ENCODE assay signal across 15 cellular contexts in genomic region chr3:52407779-52408178, GRCh38. TPM values are rescaled to one million over a fixed set of nuclear protein-coding genes. Genes with fewer than 3 reads are reported as not detected.
DNase-seq lines count a peak whose midpoint lies in the region; ATAC-seq and TF ChIP-seq lines count a peak whose summit lies in the region.
"Had no signal": no experiment of that assay in that cellular context is flagged by ENCODE, and none has a peak within 500 bp of the region (broad histone marks: within the 10 kb centered on the region; RNA-seq: fewer than 3 reads in every experiment).

No MANE protein-coding gene starts in this region.

- no peak for ATAC-seq in RWPE2 (ENCODE audit: low read depth)
- ATAC-seq in HG02678 (IDR thresholded peaks at IDR 0.05; ENCODE audit: unreplicated experiment): no peak
- no peak for ATAC-seq in HG03460 (IDR thresholded peaks at IDR 0.05; ENCODE audit: unreplicated experiment)

- H3K27me3 ChIP-seq in RWPE2 (ENCODE audit: insufficient read depth, poor library complexity, severe bottlenecking): no peaks in the 10 kb centered on the region
- H3K27me3 ChIP-seq: tibial artery had no signal

- no peaks in the 10 kb centered on the region for H3K27me3 Mint-ChIP-seq in activated CD4-positive, alpha-beta T cell treated with anti-CD3 and anti-CD28 coated beads, Interleukin-2, amount 10 ng/mL, durations not matched to agents 24 days and 14 days
- H3K27me3 Mint-ChIP-seq in endothelial cell (ENCODE audit: unreplicated experiment) (peaks cover 19% of the 10 kb centered on the region), progenitor cell of endocrine pancreas (no peaks in the 10 kb centered on the region)

- H3K4me3 ChIP-seq in RWPE2 (ENCODE audit: severe bottlenecking): no peak overlapping the region

- TF ChIP-seq CTCF in RWPE2 (IDR thresholded peaks at IDR 0.05; ENCODE audit: poor library complexity, severe bottlenecking) (no peak), endothelial cell (IDR thresholded peaks at IDR 0.05; ENCODE audit: unreplicated experiment) (no peak), progenitor cell of endocrine pancreas (IDR thresholded peaks at IDR 0.05; ENCODE audit: unreplicated experiment) (no peak)

- peaks cover 59% of the 10 kb centered on the region for H3K36me3 ChIP-seq in RWPE2 (ENCODE audit: low read depth)

- peak overlapping the region; percentile 95 for H3K4me3 Mint-ChIP-seq in activated CD4-positive, alpha-beta T cell treated with anti-CD3 and anti-CD28 coated beads, Interleukin-2, amount 10 ng/mL, durations not matched to agents 24 days and 14 days
- H3K4me3 Mint-ChIP-seq in endothelial cell (ENCODE audit: unreplicated experiment) (peak overlapping the region; percentile 95), progenitor cell of endocrine pancreas (ENCODE audit: low read depth) (peak overlapping the region; percentile 82)

- H3K4me1 Mint-ChIP-seq in activated CD4-positive, alpha-beta T cell treated with anti-CD3 and anti-CD28 coated beads, Interleukin-2, amount 10 ng/mL, durations not matched to agents 24 days and 14 days: peaks cover 36% of the 10 kb centered on the region
- H3K4me1 Mint-ChIP-seq in endothelial cell (ENCODE audit: unreplicated experiment) (peaks cover 23% of the 10 kb centered on the region), progenitor cell of endocrine pancreas (ENCODE audit: low read depth) (peaks cover 22% of the 10 kb centered on the region)

- H3K27ac ChIP-seq in RWPE2 (ENCODE audit: poor library complexity, severe bottlenecking): peak overlapping the region; percentile 94

- H3K36me3 Mint-ChIP-seq in activated CD4-positive, alpha-beta T cell treated with anti-CD3 and anti-CD28 coated beads, Interleukin-2, amount 10 ng/mL, durations not matched to agents 24 days and 14 days (ENCODE audit: low read depth): peaks cover 47% of the 10 kb centered on the region
- H3K36me3 Mint-ChIP-seq in endothelial cell (ENCODE audit: low read depth, unreplicated experiment): peaks cover 26% of the 10 kb centered on the region
- H3K36me3 Mint-ChIP-seq in progenitor cell of endocrine pancreas (ENCODE audit: insufficient read depth): peaks cover 7% of the 10 kb centered on the region

- peak overlapping the region; percentile 94 for H3K27ac Mint-ChIP-seq in activated CD4-positive, alpha-beta T cell treated with anti-CD3 and anti-CD28 coated beads, Interleukin-2, amount 10 ng/mL, durations not matched to agents 24 days and 14 days
- peak overlapping the region; percentile 19 for H3K27ac Mint-ChIP-seq in endothelial cell (ENCODE audit: unreplicated experiment)
- H3K27ac Mint-ChIP-seq in progenitor cell of endocrine pancreas: no peak overlapping the region

- H3K4me1 ChIP-seq in RWPE2 (ENCODE audit: insufficient read depth, poor library complexity, severe bottlenecking): peaks cover 23% of the 10 kb centered on the region

- no peak for DNase-seq in activated CD4-positive, alpha-beta T cell treated with anti-CD3 and anti-CD28 coated beads, Interleukin-2, amount 10 ng/mL, durations not matched to agents 24 days and 14 days
- DNase-seq in activated CD4-positive, alpha-beta T cell treated with anti-CD3 and anti-CD28 coated beads, Interleukin-2, amount 50 U/mL, for 4 hours: no peak
- peak; percentile 30 for DNase-seq in RWPE2 (ENCODE audit: low spot score)
- DNase-seq in endothelial cell (ENCODE audit: low spot score): no peak
- no peak for DNase-seq in progenitor cell of endocrine pancreas (ENCODE audit: low spot score, unreplicated experiment)
- DNase-seq in DMS53 (lab: John Stamatoyannopoulos, UW): no peak
- DNase-seq: cerebellar nuclear complex, DMS 273 treated with DMSO at 0.1 percent for 48 hours, GOT3, NCI-H1105, NCI-H526, RPMI8226 had no signal

- H3K9me3 ChIP-seq in RWPE2 (ENCODE audit: severe bottlenecking): no peaks in the 10 kb centered on the region
- H3K9me3 ChIP-seq: tibial artery had no signal

- intact Hi-C loops in activated CD4-positive, alpha-beta T cell treated with anti-CD3 and anti-CD28 coated beads, Interleukin-2, amount 10 ng/mL, durations not matched to agents 24 days and 14 days (cut with micrococcal nuclease): no loop called here

- no peaks in the 10 kb centered on the region for H3K9me3 Mint-ChIP-seq in activated CD4-positive, alpha-beta T cell treated with anti-CD3 and anti-CD28 coated beads, Interleukin-2, amount 10 ng/mL, durations not matched to agents 24 days and 14 days
- H3K9me3 Mint-ChIP-seq in endothelial cell (ENCODE audit: unreplicated experiment): no peaks in the 10 kb centered on the region
- H3K9me3 Mint-ChIP-seq in progenitor cell of endocrine pancreas (ENCODE audit: low read depth): no peaks in the 10 kb centered on the region

RNA-seq across cellular contexts. Expression of gene BAP1, which starts 2.0 kb away (rescaled TPM):
- total RNA-seq in activated CD4-positive, alpha-beta T cell treated with anti-CD3 and anti-CD28 coated beads, Interleukin-2, amount 10 ng/mL, durations not matched to agents 24 days and 14 days: 101 and 102 TPM in 2 replicates
- 118 TPM for total RNA-seq in endothelial cell (ENCODE audit: unreplicated experiment)
- 89.8 and 107 TPM in 2 replicates for total RNA-seq in progenitor cell of endocrine pancreas

RNA-seq across cellular contexts. Expression of gene PHF7, which starts 2.7 kb away (rescaled TPM):
- total RNA-seq in activated CD4-positive, alpha-beta T cell treated with anti-CD3 and anti-CD28 coated beads, Interleukin-2, amount 10 ng/mL, durations not matched to agents 24 days and 14 days: 10.6 and 10.8 TPM in 2 replicates
- total RNA-seq in endothelial cell (ENCODE audit: unreplicated experiment) (15.9 TPM), progenitor cell of endocrine pancreas (4.6 and 5.5 TPM in 2 replicates)

RNA-seq across cellular contexts. Expression of gene SEMA3G, which starts 37.1 kb away (rescaled TPM):
- 0.05 and 0.21 TPM in 2 replicates for total RNA-seq in activated CD4-positive, alpha-beta T cell treated with anti-CD3 and anti-CD28 coated beads, Interleukin-2, amount 10 ng/mL, durations not matched to agents 24 days and 14 days
- total RNA-seq in endothelial cell (ENCODE audit: unreplicated experiment) (175 TPM), progenitor cell of endocrine pancreas (0.79 and 1.1 TPM in 2 replicates)

RNA-seq across cellular contexts. Expression of gene TNNC1, which starts 46.1 kb away (rescaled TPM):
- 1.2 and 1.5 TPM in 2 replicates for total RNA-seq in activated CD4-positive, alpha-beta T cell treated with anti-CD3 and anti-CD28 coated beads, Interleukin-2, amount 10 ng/mL, durations not matched to agents 24 days and 14 days
- total RNA-seq in endothelial cell (ENCODE audit: unreplicated experiment) (0.67 TPM), progenitor cell of endocrine pancreas (3.3 and 3.6 TPM in 2 replicates)

RNA-seq across cellular contexts. Expression of gene NISCH, which starts 47.6 kb away (rescaled TPM):
- 72.6 and 75.5 TPM in 2 replicates for total RNA-seq in activated CD4-positive, alpha-beta T cell treated with anti-CD3 and anti-CD28 coated beads, Interleukin-2, amount 10 ng/mL, durations not matched to agents 24 days and 14 days
- total RNA-seq in endothelial cell (ENCODE audit: unreplicated experiment) (261 TPM), progenitor cell of endocrine pancreas (199 and 214 TPM in 2 replicates)

Comparison
In these comparisons a context has a peak if more than half of its experiments do, and no peak if none do; other contexts are left out.
1. RNA of gene SEMA3G, which starts 37.1 kb away (total RNA-seq): 175 TPM in endothelial cell (single experiment); 0.79 to 1.1 TPM in progenitor cell of endocrine pancreas and 0.05 to 0.21 TPM in activated CD4-positive, alpha-beta T cell treated with anti-CD3 and anti-CD28 coated beads, Interleukin-2, amount 10 ng/mL, durations not matched to agents 24 days and 14 days; every median in the first group is over 10 times any median in the second.
2. Peak in every context shown above with its lines, with median percentiles within 50 percentile points of each other: H3K4me3 Mint-ChIP-seq.